Comparison of ENCODE assay signal across 1 cellular context in genomic region chr2:145807978-145808377, GRCh38.
TF ChIP-seq lines count a peak whose summit lies in the region.

No MANE protein-coding gene starts in this region.

TF ChIP-seq in K562, 482 proteins besides CTCF, POLR2A, EP300 and RAD21 (continued from another document):
- TF ChIP-seq, protein P1, sequence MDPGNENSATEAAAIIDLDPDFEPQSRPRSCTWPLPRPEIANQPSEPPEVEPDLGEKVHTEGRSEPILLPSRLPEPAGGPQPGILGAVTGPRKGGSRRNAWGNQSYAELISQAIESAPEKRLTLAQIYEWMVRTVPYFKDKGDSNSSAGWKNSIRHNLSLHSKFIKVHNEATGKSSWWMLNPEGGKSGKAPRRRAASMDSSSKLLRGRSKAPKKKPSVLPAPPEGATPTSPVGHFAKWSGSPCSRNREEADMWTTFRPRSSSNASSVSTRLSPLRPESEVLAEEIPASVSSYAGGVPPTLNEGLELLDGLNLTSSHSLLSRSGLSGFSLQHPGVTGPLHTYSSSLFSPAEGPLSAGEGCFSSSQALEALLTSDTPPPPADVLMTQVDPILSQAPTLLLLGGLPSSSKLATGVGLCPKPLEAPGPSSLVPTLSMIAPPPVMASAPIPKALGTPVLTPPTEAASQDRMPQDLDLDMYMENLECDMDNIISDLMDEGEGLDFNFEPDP (CRISPR knock-in tag; IDR thresholded peaks at IDR 0.05), result no peak
- TF ChIP-seq GTF3C2 (IDR thresholded peaks at IDR 0.05; ENCODE audit: borderline replicate concordance, extremely low read depth, insufficient read length), result no peak
- no peak for TF ChIP-seq KAT2B (IDR thresholded peaks at IDR 0.05; ENCODE audit: low read depth, low read length)
- TF ChIP-seq TRIM28 (IDR thresholded peaks at IDR 0.05), result no peak
- no peak for TF ChIP-seq NR2F6 (CRISPR knock-in tag; IDR thresholded peaks at IDR 0.05)
- TF ChIP-seq, protein P2, sequence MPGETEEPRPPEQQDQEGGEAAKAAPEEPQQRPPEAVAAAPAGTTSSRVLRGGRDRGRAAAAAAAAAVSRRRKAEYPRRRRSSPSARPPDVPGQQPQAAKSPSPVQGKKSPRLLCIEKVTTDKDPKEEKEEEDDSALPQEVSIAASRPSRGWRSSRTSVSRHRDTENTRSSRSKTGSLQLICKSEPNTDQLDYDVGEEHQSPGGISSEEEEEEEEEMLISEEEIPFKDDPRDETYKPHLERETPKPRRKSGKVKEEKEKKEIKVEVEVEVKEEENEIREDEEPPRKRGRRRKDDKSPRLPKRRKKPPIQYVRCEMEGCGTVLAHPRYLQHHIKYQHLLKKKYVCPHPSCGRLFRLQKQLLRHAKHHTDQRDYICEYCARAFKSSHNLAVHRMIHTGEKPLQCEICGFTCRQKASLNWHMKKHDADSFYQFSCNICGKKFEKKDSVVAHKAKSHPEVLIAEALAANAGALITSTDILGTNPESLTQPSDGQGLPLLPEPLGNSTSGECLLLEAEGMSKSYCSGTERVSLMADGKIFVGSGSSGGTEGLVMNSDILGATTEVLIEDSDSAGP (CRISPR knock-in tag; IDR thresholded peaks at IDR 0.05), result no peak
- no peak for TF ChIP-seq PCBP1 (IDR thresholded peaks at IDR 0.05; ENCODE audit: low read depth, low read length, poor library complexity, severe bottlenecking)
- TF ChIP-seq SP1 (CRISPR knock-in tag; IDR thresholded peaks at IDR 0.05), result no peak
- no peak for TF ChIP-seq ELF1 (tag; IDR thresholded peaks at IDR 0.05)
- TF ChIP-seq CHCHD3 (CRISPR knock-in tag; IDR thresholded peaks at IDR 0.05), result no peak
- TF ChIP-seq SETDB1 (IDR thresholded peaks at IDR 0.05; ENCODE audit: low read length), result no peak
- no peak for TF ChIP-seq KHSRP (IDR thresholded peaks at IDR 0.05)
